ENCODE assay signal across 2 cellular contexts in the genomic region with DNA sequence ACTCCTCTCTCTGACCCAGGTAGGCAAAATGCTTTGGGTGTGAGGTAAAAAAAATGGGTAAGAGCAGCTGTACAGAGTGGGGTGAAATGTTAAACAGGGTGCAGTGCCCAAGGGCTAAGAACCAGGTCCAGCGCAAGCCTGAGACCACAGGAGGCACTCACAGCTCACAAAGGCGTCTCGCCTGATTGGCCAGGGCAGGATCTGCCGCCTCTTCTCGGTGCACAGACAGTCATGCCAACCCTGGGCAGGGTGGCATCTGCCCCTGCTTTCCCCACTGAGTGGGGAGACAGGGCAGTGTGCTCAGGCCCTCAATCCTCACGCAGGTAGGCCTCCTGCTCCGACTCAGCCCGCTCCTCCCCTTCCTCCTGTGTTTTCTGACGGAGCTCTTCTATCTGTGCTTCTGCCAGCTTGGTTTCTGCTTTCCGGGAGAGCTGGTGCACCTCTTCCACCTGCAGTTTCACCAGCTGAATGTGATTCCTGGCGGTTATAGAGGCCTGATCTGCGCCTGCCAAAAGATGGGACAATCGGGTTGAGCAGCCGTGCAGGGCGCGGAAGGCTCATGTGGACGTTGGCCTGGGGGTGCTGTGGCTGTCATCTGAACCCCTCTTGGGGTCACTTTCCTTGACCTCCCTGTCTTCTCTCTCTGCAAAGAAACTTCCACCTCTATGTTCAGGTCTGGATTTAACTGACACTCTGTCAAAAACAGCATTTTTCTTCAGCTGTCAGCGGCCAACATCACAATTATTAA.
TF ChIP-seq lines count a peak whose summit lies in the region.

No MANE protein-coding gene starts in this region.

TF ChIP-seq in GM23338, 12 proteins besides CTCF, POLR2A, EP300 and RAD21 (continues in another document):
- TF ChIP-seq POLR2AphosphoS5 (IDR thresholded peaks at IDR 0.05; ENCODE audit: low read depth) = no peak
- TF ChIP-seq, protein P1, sequence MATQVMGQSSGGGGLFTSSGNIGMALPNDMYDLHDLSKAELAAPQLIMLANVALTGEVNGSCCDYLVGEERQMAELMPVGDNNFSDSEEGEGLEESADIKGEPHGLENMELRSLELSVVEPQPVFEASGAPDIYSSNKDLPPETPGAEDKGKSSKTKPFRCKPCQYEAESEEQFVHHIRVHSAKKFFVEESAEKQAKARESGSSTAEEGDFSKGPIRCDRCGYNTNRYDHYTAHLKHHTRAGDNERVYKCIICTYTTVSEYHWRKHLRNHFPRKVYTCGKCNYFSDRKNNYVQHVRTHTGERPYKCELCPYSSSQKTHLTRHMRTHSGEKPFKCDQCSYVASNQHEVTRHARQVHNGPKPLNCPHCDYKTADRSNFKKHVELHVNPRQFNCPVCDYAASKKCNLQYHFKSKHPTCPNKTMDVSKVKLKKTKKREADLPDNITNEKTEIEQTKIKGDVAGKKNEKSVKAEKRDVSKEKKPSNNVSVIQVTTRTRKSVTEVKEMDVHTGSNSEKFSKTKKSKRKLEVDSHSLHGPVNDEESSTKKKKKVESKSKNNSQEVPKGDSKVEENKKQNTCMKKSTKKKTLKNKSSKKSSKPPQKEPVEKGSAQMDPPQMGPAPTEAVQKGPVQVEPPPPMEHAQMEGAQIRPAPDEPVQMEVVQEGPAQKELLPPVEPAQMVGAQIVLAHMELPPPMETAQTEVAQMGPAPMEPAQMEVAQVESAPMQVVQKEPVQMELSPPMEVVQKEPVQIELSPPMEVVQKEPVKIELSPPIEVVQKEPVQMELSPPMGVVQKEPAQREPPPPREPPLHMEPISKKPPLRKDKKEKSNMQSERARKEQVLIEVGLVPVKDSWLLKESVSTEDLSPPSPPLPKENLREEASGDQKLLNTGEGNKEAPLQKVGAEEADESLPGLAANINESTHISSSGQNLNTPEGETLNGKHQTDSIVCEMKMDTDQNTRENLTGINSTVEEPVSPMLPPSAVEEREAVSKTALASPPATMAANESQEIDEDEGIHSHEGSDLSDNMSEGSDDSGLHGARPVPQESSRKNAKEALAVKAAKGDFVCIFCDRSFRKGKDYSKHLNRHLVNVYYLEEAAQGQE (IDR thresholded peaks at IDR 0.05; ENCODE audit: unreplicated experiment) = no peak
- no peak for TF ChIP-seq ZNF331 (CRISPR knock-in tag; IDR thresholded peaks at IDR 0.05; ENCODE audit: low read depth)
- no peak for TF ChIP-seq ZNF114 (CRISPR knock-in tag; IDR thresholded peaks at IDR 0.05)
- TF ChIP-seq, protein P2, sequence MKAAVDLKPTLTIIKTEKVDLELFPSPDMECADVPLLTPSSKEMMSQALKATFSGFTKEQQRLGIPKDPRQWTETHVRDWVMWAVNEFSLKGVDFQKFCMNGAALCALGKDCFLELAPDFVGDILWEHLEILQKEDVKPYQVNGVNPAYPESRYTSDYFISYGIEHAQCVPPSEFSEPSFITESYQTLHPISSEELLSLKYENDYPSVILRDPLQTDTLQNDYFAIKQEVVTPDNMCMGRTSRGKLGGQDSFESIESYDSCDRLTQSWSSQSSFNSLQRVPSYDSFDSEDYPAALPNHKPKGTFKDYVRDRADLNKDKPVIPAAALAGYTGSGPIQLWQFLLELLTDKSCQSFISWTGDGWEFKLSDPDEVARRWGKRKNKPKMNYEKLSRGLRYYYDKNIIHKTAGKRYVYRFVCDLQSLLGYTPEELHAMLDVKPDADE (IDR thresholded peaks at IDR 0.05) = no peak
- no peak for TF ChIP-seq NANOG (IDR thresholded peaks at IDR 0.05; ENCODE audit: borderline replicate concordance)
- TF ChIP-seq, protein P3, sequence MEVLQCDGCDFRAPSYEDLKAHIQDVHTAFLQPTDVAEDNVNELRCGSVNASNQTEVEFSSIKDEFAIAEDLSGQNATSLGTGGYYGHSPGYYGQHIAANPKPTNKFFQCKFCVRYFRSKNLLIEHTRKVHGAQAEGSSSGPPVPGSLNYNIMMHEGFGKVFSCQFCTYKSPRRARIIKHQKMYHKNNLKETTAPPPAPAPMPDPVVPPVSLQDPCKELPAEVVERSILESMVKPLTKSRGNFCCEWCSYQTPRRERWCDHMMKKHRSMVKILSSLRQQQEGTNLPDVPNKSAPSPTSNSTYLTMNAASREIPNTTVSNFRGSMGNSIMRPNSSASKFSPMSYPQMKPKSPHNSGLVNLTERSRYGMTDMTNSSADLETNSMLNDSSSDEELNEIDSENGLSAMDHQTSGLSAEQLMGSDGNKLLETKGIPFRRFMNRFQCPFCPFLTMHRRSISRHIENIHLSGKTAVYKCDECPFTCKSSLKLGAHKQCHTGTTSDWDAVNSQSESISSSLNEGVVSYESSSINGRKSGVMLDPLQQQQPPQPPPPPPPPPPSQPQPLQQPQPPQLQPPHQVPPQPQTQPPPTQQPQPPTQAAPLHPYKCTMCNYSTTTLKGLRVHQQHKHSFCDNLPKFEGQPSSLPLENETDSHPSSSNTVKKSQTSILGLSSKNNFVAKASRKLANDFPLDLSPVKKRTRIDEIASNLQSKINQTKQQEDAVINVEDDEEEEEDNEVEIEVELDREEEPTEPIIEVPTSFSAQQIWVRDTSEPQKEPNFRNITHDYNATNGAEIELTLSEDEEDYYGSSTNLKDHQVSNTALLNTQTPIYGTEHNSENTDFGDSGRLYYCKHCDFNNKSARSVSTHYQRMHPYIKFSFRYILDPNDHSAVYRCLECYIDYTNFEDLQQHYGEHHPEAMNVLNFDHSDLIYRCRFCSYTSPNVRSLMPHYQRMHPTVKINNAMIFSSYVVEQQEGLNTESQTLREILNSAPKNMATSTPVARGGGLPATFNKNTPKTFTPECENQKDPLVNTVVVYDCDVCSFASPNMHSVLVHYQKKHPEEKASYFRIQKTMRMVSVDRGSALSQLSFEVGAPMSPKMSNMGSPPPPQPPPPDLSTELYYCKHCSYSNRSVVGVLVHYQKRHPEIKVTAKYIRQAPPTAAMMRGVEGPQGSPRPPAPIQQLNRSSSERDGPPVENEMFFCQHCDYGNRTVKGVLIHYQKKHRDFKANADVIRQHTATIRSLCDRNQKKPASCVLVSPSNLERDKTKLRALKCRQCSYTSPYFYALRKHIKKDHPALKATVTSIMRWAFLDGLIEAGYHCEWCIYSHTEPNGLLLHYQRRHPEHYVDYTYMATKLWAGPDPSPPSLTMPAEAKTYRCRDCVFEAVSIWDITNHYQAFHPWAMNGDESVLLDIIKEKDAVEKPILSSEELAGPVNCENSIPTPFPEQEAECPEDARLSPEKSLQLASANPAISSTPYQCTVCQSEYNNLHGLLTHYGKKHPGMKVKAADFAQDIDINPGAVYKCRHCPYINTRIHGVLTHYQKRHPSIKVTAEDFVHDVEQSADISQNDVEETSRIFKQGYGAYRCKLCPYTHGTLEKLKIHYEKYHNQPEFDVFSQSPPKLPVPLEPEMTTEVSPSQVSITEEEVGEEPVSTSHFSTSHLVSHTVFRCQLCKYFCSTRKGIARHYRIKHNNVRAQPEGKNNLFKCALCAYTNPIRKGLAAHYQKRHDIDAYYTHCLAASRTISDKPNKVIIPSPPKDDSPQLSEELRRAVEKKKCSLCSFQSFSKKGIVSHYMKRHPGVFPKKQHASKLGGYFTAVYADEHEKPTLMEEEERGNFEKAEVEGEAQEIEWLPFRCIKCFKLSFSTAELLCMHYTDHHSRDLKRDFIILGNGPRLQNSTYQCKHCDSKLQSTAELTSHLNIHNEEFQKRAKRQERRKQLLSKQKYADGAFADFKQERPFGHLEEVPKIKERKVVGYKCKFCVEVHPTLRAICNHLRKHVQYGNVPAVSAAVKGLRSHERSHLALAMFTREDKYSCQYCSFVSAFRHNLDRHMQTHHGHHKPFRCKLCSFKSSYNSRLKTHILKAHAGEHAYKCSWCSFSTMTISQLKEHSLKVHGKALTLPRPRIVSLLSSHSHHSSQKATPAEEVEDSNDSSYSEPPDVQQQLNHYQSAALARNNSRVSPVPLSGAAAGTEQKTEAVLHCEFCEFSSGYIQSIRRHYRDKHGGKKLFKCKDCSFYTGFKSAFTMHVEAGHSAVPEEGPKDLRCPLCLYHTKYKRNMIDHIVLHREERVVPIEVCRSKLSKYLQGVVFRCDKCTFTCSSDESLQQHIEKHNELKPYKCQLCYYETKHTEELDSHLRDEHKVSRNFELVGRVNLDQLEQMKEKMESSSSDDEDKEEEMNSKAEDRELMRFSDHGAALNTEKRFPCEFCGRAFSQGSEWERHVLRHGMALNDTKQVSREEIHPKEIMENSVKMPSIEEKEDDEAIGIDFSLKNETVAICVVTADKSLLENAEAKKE (CRISPR knock-in tag; IDR thresholded peaks at IDR 0.05) = no peak
- TF ChIP-seq EZH2 (IDR thresholded peaks at IDR 0.05; ENCODE audit: low read depth, unreplicated experiment) = no peak

TF ChIP-seq in GM12878, 131 proteins besides CTCF, POLR2A, EP300 and RAD21:
- TF ChIP-seq FOXK2 (IDR thresholded peaks at IDR 0.05) = no peak
- TF ChIP-seq JUND (IDR thresholded peaks at IDR 0.05; ENCODE audit: low read depth, low read length) = no peak
- no peak for TF ChIP-seq IKZF1 (conservative IDR thresholded peaks at IDR 0.05)
- TF ChIP-seq, protein P4, sequence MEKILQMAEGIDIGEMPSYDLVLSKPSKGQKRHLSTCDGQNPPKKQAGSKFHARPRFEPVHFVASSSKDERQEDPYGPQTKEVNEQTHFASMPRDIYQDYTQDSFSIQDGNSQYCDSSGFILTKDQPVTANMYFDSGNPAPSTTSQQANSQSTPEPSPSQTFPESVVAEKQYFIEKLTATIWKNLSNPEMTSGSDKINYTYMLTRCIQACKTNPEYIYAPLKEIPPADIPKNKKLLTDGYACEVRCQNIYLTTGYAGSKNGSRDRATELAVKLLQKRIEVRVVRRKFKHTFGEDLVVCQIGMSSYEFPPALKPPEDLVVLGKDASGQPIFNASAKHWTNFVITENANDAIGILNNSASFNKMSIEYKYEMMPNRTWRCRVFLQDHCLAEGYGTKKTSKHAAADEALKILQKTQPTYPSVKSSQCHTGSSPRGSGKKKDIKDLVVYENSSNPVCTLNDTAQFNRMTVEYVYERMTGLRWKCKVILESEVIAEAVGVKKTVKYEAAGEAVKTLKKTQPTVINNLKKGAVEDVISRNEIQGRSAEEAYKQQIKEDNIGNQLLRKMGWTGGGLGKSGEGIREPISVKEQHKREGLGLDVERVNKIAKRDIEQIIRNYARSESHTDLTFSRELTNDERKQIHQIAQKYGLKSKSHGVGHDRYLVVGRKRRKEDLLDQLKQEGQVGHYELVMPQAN (conservative IDR thresholded peaks at IDR 0.05) = no peak
- TF ChIP-seq, protein P5, sequence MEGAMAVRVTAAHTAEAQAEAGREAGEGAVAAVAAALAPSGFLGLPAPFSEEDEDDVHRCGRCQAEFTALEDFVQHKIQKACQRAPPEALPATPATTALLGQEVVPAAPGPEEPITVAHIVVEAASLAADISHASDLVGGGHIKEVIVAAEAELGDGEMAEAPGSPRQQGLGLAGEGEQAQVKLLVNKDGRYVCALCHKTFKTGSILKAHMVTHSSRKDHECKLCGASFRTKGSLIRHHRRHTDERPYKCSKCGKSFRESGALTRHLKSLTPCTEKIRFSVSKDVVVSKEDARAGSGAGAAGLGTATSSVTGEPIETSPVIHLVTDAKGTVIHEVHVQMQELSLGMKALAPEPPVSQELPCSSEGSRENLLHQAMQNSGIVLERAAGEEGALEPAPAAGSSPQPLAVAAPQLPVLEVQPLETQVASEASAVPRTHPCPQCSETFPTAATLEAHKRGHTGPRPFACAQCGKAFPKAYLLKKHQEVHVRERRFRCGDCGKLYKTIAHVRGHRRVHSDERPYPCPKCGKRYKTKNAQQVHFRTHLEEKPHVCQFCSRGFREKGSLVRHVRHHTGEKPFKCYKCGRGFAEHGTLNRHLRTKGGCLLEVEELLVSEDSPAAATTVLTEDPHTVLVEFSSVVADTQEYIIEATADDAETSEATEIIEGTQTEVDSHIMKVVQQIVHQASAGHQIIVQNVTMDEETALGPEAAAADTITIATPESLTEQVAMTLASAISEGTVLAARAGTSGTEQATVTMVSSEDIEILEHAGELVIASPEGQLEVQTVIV (IDR thresholded peaks at IDR 0.05; ENCODE audit: borderline replicate concordance, partially characterized antibody) = no peak
- TF ChIP-seq, protein P6, sequence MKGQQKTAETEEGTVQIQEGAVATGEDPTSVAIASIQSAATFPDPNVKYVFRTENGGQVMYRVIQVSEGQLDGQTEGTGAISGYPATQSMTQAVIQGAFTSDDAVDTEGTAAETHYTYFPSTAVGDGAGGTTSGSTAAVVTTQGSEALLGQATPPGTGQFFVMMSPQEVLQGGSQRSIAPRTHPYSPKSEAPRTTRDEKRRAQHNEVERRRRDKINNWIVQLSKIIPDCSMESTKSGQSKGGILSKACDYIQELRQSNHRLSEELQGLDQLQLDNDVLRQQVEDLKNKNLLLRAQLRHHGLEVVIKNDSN (IDR thresholded peaks at IDR 0.05; ENCODE audit: borderline replicate concordance, extremely low read length, insufficient read depth, low read depth, low read length) = no peak
- TF ChIP-seq, protein P7, sequence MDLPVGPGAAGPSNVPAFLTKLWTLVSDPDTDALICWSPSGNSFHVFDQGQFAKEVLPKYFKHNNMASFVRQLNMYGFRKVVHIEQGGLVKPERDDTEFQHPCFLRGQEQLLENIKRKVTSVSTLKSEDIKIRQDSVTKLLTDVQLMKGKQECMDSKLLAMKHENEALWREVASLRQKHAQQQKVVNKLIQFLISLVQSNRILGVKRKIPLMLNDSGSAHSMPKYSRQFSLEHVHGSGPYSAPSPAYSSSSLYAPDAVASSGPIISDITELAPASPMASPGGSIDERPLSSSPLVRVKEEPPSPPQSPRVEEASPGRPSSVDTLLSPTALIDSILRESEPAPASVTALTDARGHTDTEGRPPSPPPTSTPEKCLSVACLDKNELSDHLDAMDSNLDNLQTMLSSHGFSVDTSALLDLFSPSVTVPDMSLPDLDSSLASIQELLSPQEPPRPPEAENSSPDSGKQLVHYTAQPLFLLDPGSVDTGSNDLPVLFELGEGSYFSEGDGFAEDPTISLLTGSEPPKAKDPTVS (IDR thresholded peaks at IDR 0.05; ENCODE audit: low read depth, low read length) = no peak
- no peak for TF ChIP-seq STAT1 (conservative IDR thresholded peaks at IDR 0.05)
- TF ChIP-seq RELA (IDR thresholded peaks at IDR 0.05; ENCODE audit: borderline replicate concordance, partially characterized antibody) = no peak
- TF ChIP-seq SMAD5 (IDR thresholded peaks at IDR 0.05; ENCODE audit: low read depth) = no peak
- TF ChIP-seq, protein P8, sequence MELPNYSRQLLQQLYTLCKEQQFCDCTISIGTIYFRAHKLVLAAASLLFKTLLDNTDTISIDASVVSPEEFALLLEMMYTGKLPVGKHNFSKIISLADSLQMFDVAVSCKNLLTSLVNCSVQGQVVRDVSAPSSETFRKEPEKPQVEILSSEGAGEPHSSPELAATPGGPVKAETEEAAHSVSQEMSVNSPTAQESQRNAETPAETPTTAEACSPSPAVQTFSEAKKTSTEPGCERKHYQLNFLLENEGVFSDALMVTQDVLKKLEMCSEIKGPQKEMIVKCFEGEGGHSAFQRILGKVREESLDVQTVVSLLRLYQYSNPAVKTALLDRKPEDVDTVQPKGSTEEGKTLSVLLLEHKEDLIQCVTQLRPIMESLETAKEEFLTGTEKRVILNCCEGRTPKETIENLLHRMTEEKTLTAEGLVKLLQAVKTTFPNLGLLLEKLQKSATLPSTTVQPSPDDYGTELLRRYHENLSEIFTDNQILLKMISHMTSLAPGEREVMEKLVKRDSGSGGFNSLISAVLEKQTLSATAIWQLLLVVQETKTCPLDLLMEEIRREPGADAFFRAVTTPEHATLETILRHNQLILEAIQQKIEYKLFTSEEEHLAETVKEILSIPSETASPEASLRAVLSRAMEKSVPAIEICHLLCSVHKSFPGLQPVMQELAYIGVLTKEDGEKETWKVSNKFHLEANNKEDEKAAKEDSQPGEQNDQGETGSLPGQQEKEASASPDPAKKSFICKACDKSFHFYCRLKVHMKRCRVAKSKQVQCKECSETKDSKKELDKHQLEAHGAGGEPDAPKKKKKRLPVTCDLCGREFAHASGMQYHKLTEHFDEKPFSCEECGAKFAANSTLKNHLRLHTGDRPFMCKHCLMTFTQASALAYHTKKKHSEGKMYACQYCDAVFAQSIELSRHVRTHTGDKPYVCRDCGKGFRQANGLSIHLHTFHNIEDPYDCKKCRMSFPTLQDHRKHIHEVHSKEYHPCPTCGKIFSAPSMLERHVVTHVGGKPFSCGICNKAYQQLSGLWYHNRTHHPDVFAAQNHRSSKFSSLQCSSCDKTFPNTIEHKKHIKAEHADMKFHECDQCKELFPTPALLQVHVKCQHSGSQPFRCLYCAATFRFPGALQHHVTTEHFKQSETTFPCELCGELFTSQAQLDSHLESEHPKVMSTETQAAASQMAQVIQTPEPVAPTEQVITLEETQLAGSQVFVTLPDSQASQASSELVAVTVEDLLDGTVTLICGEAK (IDR thresholded peaks at IDR 0.05; ENCODE audit: borderline replicate concordance) = no peak
